ENCODE assay signal across 30 cellular contexts in genomic region chr2:214108598-214108997, GRCh38.
"Had no signal": no experiment of that assay in that cellular context is flagged by ENCODE, and none has a peak within 500 bp of the region (broad histone marks: within the 10 kb centered on the region; RNA-seq: fewer than 3 reads in every experiment).

No MANE protein-coding gene starts in this region.

- H3K4me2 ChIP-seq: neural progenitor cell, smooth muscle cell had no signal

- H3K27ac ChIP-seq: neural progenitor cell, ovary, parathyroid adenoma, psoas muscle, skin epidermis, spleen, suprapubic skin, testis, tibial artery, transverse colon, upper lobe of left lung, vagina had no signal

- H3K4me1 ChIP-seq: neural progenitor cell, parathyroid adenoma, psoas muscle, spleen, suprapubic skin, testis, tibial artery, vagina had no signal

- H2AFZ ChIP-seq: neural progenitor cell, parathyroid adenoma had no signal

- H3K9me3 ChIP-seq: ovary, suprapubic skin, testis, transverse colon, upper lobe of left lung, vagina had no signal

- H3K36me3 ChIP-seq: neural progenitor cell, ovary, spleen, suprapubic skin, tibial artery, transverse colon, upper lobe of left lung, vagina had no signal

- DNase-seq: naive thymus-derived CD4-positive, alpha-beta T cell; natural killer cell; occipital lobe; ovary; posterior cingulate gyrus; psoas muscle; right cardiac atrium; spleen; stimulated activated CD4-positive, alpha-beta T cell treated with anti-CD3 and anti-CD28 coated beads, Interleukin-12 subunit alpha, Interleukin-12 subunit beta, amount 100 ng/mL, for 4 hours; stimulated activated CD4-positive, alpha-beta T cell treated with anti-CD3 and anti-CD28 coated beads, Interleukin-1b, Interleukin-23, amount 100 ng/mL, for 48 hours; stimulated activated CD4-positive, alpha-beta T cell treated with anti-CD3 and anti-CD28 coated beads, Interleukin-4, amount 100 ng/mL, for 1 hour; stimulated activated CD4-positive, alpha-beta T cell treated with anti-CD3 and anti-CD28 coated beads, Interleukin-4, amount 100 ng/mL, for 4 hours; stimulated activated CD8-positive, alpha-beta memory T cell treated with anti-CD3 and anti-CD28 coated beads, Interleukin-4, amount 100 ng/mL, for 48 hours; stimulated activated naive CD4-positive, alpha-beta T cell; stimulated activated naive CD8-positive, alpha-beta T cell treated with anti-CD3 and anti-CD28 coated beads, Interleukin-15, amount 100 ng/mL, for 72 hours; stimulated activated naive CD8-positive, alpha-beta T cell treated with anti-CD3 and anti-CD28 coated beads, Interleukin-15, Interleukin-2, amounts not matched to agents 100 U/mL and 50 U/mL, for 24 hours; substantia nigra; testis; tibial artery; transverse colon; upper lobe of left lung had no signal

- H3K4me3 ChIP-seq: neural progenitor cell, ovary, psoas muscle, skin epidermis, smooth muscle cell, spleen, suprapubic skin, testis, tibial artery, transverse colon, upper lobe of left lung, vagina had no signal

- H3K9ac ChIP-seq: neural progenitor cell, parathyroid adenoma had no signal

- H3K79me2 ChIP-seq: parathyroid adenoma had no signal

- FAIRE-seq: urothelium cell line had no signal

- H3K27me3 ChIP-seq: neural progenitor cell, ovary, spleen, suprapubic skin, testis, tibial artery, transverse colon, upper lobe of left lung, vagina had no signal

- ATAC-seq: naive thymus-derived CD4-positive, alpha-beta T cell; natural killer cell; psoas muscle; right cardiac atrium; sciatic nerve; stimulated activated memory B cell treated with anti-CD40 and anti-IgM and Interleukin-4, amounts not matched to agents 10 μg/mL and 1 μg/mL and 100 μg/mL, for 72 hours; stimulated activated naive CD8-positive, alpha-beta T cell treated with anti-CD3 and anti-CD28 coated beads, Interleukin-15, amount 100 ng/mL, for 72 hours; stimulated activated naive CD8-positive, alpha-beta T cell treated with anti-CD3 and anti-CD28 coated beads, Interleukin-15, Interleukin-2, amounts not matched to agents 100 U/mL and 50 U/mL, for 24 hours had no signal
